1 cellular context compared by ENCODE assay signal in genomic region chr17:61131555-61131954, GRCh38.
TF ChIP-seq lines count a peak whose summit lies in the region.

No MANE protein-coding gene starts in this region.

TF ChIP-seq in SK-N-SH, 30 proteins besides CTCF, POLR2A, EP300 and RAD21 (continued from another document):
- TF ChIP-seq USF1 (IDR thresholded peaks at IDR 0.05; ENCODE audit: borderline replicate concordance, low read depth) (no peak), POLR2AphosphoS5 (IDR thresholded peaks at IDR 0.05; ENCODE audit: low read depth, low read length) (no peak), REST (IDR thresholded peaks at IDR 0.05; ENCODE audit: low read depth, low read length) (no peak), EZH2phosphoT487 (IDR thresholded peaks at IDR 0.05; ENCODE audit: borderline replicate concordance, low read depth) (no peak), NRF1 (IDR thresholded peaks at IDR 0.05; ENCODE audit: low read depth, low read length) (no peak), IRF3 (IDR thresholded peaks at IDR 0.05; ENCODE audit: low read depth, low read length) (no peak), TAF1 (IDR thresholded peaks at IDR 0.05; ENCODE audit: borderline replicate concordance, low read depth, low read length) (no peak), USF2 (IDR thresholded peaks at IDR 0.05; ENCODE audit: borderline replicate concordance, low read depth, low read length) (no peak), TEAD4 (IDR thresholded peaks at IDR 0.05; ENCODE audit: borderline replicate concordance, insufficient read depth) (no peak)
